Comparison of ENCODE assay signal across 25 cellular contexts in the genomic region with DNA sequence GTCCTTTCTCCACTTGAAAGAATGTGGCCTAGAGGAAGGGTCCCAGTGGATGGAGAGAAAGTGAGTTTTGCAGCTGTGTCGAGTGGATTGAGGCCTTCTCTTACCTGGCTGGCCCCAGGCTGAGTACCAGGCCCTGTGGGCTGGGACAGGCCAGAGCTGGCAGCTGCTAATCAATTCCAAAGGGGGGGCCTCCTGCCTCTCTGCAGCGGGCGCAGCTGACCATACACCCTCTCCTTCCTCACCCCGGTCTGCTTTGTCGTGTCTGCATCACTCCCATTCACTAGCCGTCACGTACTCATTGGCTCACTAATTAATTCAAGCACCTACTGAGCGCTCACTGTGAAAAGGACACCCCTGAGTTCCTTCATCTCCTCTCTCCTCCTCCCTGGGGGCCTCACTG. TPM values are rescaled to one million over a fixed set of nuclear protein-coding genes. Genes with fewer than 3 reads are reported as not detected.
"Had no signal": no experiment of that assay in that cellular context is flagged by ENCODE, and none has a peak within 500 bp of the region (broad histone marks: within the 10 kb centered on the region; RNA-seq: fewer than 3 reads in every experiment).

No MANE protein-coding gene starts in this region.

- H3K9me3 Mint-ChIP-seq: endodermal cell; nephron progenitor cell; stimulated activated memory B cell treated with anti-CD40 and anti-IgM and Interleukin-4, amounts not matched to agents 10 μg/mL and 1 μg/mL and 100 μg/mL, for 72 hours; stimulated activated naive CD8-positive, alpha-beta T cell treated with anti-CD3 and anti-CD28 coated beads, Interleukin-15, amount 100 ng/mL, for 72 hours had no signal

- H3K36me3 Mint-ChIP-seq: naive thymus-derived CD4-positive, alpha-beta T cell; stimulated activated memory B cell treated with anti-CD40 and anti-IgM and Interleukin-4, amounts not matched to agents 10 μg/mL and 1 μg/mL and 100 μg/mL, for 72 hours had no signal

- H3K27ac Mint-ChIP-seq: endodermal cell; naive thymus-derived CD4-positive, alpha-beta T cell; nephron progenitor cell; stimulated activated memory B cell treated with anti-CD40 and anti-IgM and Interleukin-4, amounts not matched to agents 10 μg/mL and 1 μg/mL and 100 μg/mL, for 72 hours; stimulated activated naive CD8-positive, alpha-beta T cell treated with anti-CD3 and anti-CD28 coated beads, Interleukin-15, amount 100 ng/mL, for 72 hours had no signal

- H3K4me1 Mint-ChIP-seq: naive thymus-derived CD4-positive, alpha-beta T cell; stimulated activated memory B cell treated with anti-CD40 and anti-IgM and Interleukin-4, amounts not matched to agents 10 μg/mL and 1 μg/mL and 100 μg/mL, for 72 hours; stimulated activated naive CD8-positive, alpha-beta T cell treated with anti-CD3 and anti-CD28 coated beads, Interleukin-15, amount 100 ng/mL, for 72 hours had no signal

- H3K27me3 ChIP-seq: colonic mucosa, transverse colon had no signal

- H3K4me3 ChIP-seq: colonic mucosa, heart left ventricle, lung, thoracic aorta, transverse colon had no signal

- H3K4me3 Mint-ChIP-seq: endodermal cell; naive thymus-derived CD4-positive, alpha-beta T cell; nephron progenitor cell; stimulated activated memory B cell treated with anti-CD40 and anti-IgM and Interleukin-4, amounts not matched to agents 10 μg/mL and 1 μg/mL and 100 μg/mL, for 72 hours; stimulated activated naive CD8-positive, alpha-beta T cell treated with anti-CD3 and anti-CD28 coated beads, Interleukin-15, amount 100 ng/mL, for 72 hours had no signal

- DNase-seq: colonic mucosa; effector CD4-positive, alpha-beta T cell; endodermal cell; hippocampal formation; left ventricle myocardium superior; mesenchymal stem cell; naive thymus-derived CD4-positive, alpha-beta T cell; nephron progenitor cell; right cardiac atrium; stimulated activated CD4-positive, alpha-beta T cell treated with anti-CD3 and anti-CD28 coated beads, Interleukin-15, amount 100 ng/mL, for 24 hours; stimulated activated CD4-positive, alpha-beta T cell treated with anti-CD3 and anti-CD28 coated beads, Interleukin-1b, Interleukin-23, amount 100 ng/mL, for 48 hours; stimulated activated CD4-positive, alpha-beta T cell treated with anti-CD3 and anti-CD28 coated beads, Interleukin-4, amount 100 ng/mL, for 24 hours; stimulated activated naive CD8-positive, alpha-beta T cell treated with anti-CD3 and anti-CD28 coated beads, Interleukin-15, amount 100 ng/mL, for 72 hours; transverse colon had no signal

- H3K4me1 ChIP-seq: colonic mucosa, heart left ventricle, transverse colon had no signal

- ATAC-seq: heart left ventricle; left colon; left ventricle myocardium superior; naive thymus-derived CD4-positive, alpha-beta T cell; right cardiac atrium; stimulated activated memory B cell treated with anti-CD40 and anti-IgM and Interleukin-4, amounts not matched to agents 10 μg/mL and 1 μg/mL and 100 μg/mL, for 72 hours; stimulated activated naive CD8-positive, alpha-beta T cell treated with anti-CD3 and anti-CD28 coated beads, Interleukin-15, amount 100 ng/mL, for 72 hours had no signal

- H3K36me3 ChIP-seq: colonic mucosa, heart left ventricle, neutrophil, thoracic aorta, transverse colon had no signal

- H3K9me3 ChIP-seq: colonic mucosa, heart left ventricle, neutrophil, thoracic aorta, transverse colon had no signal

- H3K27ac ChIP-seq: colonic mucosa, heart left ventricle, neutrophil, thoracic aorta, transverse colon had no signal

RNA-seq across cellular contexts. Expression of gene PITX1, which starts 58.4 kb away (rescaled TPM):
- total RNA-seq: cerebellum, dermis microvascular lymphatic vessel endothelial cell, frontal cortex, glomerular endothelial cell, kidney epithelial cell, left ventricle myocardium superior, thoracic aorta had no signal
